In the genomic region with DNA sequence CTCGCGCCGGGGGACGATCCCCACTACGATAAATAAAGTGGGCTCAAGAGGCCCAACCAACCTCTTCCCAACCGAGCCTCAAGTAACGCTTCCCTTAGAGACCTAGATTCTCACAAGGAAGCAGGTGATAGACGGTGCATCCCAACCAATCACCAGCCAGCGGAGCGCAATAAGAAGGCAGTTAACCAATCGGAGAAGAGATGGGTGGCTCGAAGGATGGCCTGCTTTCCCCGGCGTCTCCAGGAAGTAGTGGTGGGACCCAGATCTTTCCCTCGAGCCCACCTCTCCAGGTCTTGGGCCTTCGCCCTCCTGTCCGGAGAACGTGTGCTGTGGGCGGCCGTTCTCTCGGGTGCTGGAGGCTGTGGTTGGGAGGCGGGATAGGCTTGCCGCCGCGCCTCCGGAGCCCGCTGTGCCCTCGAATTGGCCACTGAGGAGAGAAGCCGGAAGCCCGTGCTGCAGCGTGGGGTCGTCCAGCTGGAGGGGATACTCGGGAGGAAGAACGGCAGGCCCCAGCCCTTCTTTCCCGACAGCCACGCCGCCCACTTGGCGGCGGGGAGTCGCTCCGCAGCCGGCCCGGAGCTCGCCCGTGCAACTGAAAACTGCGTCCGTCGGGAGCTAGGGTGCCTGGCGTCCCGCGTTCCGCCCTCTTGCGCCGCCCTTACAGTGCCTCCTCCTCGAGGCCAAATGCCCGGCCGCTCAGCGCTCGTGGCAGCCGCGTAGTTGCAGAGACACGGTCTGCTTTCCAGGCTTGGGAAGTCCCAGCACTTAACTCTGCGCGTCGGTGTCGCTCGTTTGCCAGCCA, we compare ENCODE assay signal across 1 cellular context.
A peak's percentile ranks its signal among the peaks of the same experiment; 100 is the strongest.
TF ChIP-seq lines count a peak whose summit lies in the region.

A gene (minus strand): TSS at position 594 of the 802 bp plus-strand sequence. CDS start 2,665 bp downstream, outside the sequence.

TF ChIP-seq in K562, 482 proteins besides CTCF, POLR2A, EP300 and RAD21 (continued from another document and continues in another):
- TF ChIP-seq, protein P1, sequence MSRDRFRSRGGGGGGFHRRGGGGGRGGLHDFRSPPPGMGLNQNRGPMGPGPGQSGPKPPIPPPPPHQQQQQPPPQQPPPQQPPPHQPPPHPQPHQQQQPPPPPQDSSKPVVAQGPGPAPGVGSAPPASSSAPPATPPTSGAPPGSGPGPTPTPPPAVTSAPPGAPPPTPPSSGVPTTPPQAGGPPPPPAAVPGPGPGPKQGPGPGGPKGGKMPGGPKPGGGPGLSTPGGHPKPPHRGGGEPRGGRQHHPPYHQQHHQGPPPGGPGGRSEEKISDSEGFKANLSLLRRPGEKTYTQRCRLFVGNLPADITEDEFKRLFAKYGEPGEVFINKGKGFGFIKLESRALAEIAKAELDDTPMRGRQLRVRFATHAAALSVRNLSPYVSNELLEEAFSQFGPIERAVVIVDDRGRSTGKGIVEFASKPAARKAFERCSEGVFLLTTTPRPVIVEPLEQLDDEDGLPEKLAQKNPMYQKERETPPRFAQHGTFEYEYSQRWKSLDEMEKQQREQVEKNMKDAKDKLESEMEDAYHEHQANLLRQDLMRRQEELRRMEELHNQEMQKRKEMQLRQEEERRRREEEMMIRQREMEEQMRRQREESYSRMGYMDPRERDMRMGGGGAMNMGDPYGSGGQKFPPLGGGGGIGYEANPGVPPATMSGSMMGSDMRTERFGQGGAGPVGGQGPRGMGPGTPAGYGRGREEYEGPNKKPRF (IDR thresholded peaks at IDR 0.05; ENCODE audit: low read depth, low read length) = no peak
- TF ChIP-seq KAT8 (IDR thresholded peaks at IDR 0.05; ENCODE audit: low read depth) = 0 out of 2 replicates have a peak, but pooled peaks have one; percentile 64
- TF ChIP-seq GABPA (tag; conservative IDR thresholded peaks at IDR 0.05; ENCODE audit: low read depth) = peak; percentile 91
- TF ChIP-seq, protein P2, sequence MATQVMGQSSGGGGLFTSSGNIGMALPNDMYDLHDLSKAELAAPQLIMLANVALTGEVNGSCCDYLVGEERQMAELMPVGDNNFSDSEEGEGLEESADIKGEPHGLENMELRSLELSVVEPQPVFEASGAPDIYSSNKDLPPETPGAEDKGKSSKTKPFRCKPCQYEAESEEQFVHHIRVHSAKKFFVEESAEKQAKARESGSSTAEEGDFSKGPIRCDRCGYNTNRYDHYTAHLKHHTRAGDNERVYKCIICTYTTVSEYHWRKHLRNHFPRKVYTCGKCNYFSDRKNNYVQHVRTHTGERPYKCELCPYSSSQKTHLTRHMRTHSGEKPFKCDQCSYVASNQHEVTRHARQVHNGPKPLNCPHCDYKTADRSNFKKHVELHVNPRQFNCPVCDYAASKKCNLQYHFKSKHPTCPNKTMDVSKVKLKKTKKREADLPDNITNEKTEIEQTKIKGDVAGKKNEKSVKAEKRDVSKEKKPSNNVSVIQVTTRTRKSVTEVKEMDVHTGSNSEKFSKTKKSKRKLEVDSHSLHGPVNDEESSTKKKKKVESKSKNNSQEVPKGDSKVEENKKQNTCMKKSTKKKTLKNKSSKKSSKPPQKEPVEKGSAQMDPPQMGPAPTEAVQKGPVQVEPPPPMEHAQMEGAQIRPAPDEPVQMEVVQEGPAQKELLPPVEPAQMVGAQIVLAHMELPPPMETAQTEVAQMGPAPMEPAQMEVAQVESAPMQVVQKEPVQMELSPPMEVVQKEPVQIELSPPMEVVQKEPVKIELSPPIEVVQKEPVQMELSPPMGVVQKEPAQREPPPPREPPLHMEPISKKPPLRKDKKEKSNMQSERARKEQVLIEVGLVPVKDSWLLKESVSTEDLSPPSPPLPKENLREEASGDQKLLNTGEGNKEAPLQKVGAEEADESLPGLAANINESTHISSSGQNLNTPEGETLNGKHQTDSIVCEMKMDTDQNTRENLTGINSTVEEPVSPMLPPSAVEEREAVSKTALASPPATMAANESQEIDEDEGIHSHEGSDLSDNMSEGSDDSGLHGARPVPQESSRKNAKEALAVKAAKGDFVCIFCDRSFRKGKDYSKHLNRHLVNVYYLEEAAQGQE (CRISPR knock-in tag; IDR thresholded peaks at IDR 0.05; ENCODE audit: low read depth) = peak; percentile 62; the same call in 1 of the 2 replicates
- TF ChIP-seq ZNF384 (IDR thresholded peaks at IDR 0.05; ENCODE audit: low read depth, low read length) = no peak
- TF ChIP-seq MTF1 (CRISPR knock-in tag; IDR thresholded peaks at IDR 0.05; ENCODE audit: borderline replicate concordance) = no peak
- TF ChIP-seq TSC22D4 (tag; IDR thresholded peaks at IDR 0.05) = no peak
- no peak for TF ChIP-seq TCF7L2 (IDR thresholded peaks at IDR 0.05; ENCODE audit: low read depth, low read length)
- peak; percentile 49; the same call in 1 of the 2 replicates for TF ChIP-seq POLR2AphosphoS5 (IDR thresholded peaks at IDR 0.05; ENCODE audit: control insufficient read depth, insufficient read depth, low read depth, low read length)
- no peak for TF ChIP-seq KDM2B (CRISPR knock-in tag; IDR thresholded peaks at IDR 0.05)
- peak; percentile 71 for TF ChIP-seq SMAD4 (CRISPR knock-in tag; conservative IDR thresholded peaks at IDR 0.05)
- no peak for TF ChIP-seq ZNF780A (CRISPR knock-in tag; IDR thresholded peaks at IDR 0.05)
- 0 out of 4 replicates have a peak, but pooled peaks have one; percentile 23 to 35 for TF ChIP-seq FOXK2 (conservative IDR thresholded peaks at IDR 0.05 in 1 of 2, IDR thresholded peaks at IDR 0.05 in 1 of 2; ENCODE audit: low read depth in 2 of 2)
- TF ChIP-seq, protein P3, sequence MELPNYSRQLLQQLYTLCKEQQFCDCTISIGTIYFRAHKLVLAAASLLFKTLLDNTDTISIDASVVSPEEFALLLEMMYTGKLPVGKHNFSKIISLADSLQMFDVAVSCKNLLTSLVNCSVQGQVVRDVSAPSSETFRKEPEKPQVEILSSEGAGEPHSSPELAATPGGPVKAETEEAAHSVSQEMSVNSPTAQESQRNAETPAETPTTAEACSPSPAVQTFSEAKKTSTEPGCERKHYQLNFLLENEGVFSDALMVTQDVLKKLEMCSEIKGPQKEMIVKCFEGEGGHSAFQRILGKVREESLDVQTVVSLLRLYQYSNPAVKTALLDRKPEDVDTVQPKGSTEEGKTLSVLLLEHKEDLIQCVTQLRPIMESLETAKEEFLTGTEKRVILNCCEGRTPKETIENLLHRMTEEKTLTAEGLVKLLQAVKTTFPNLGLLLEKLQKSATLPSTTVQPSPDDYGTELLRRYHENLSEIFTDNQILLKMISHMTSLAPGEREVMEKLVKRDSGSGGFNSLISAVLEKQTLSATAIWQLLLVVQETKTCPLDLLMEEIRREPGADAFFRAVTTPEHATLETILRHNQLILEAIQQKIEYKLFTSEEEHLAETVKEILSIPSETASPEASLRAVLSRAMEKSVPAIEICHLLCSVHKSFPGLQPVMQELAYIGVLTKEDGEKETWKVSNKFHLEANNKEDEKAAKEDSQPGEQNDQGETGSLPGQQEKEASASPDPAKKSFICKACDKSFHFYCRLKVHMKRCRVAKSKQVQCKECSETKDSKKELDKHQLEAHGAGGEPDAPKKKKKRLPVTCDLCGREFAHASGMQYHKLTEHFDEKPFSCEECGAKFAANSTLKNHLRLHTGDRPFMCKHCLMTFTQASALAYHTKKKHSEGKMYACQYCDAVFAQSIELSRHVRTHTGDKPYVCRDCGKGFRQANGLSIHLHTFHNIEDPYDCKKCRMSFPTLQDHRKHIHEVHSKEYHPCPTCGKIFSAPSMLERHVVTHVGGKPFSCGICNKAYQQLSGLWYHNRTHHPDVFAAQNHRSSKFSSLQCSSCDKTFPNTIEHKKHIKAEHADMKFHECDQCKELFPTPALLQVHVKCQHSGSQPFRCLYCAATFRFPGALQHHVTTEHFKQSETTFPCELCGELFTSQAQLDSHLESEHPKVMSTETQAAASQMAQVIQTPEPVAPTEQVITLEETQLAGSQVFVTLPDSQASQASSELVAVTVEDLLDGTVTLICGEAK (IDR thresholded peaks at IDR 0.05) = peak; percentile 95
- TF ChIP-seq, protein P3 (CRISPR knock-in tag; IDR thresholded peaks at IDR 0.05) = no peak
- no peak for TF ChIP-seq TFAM (CRISPR knock-in tag; conservative IDR thresholded peaks at IDR 0.05)
- TF ChIP-seq ZNF263 (CRISPR knock-in tag; IDR thresholded peaks at IDR 0.05; ENCODE audit: borderline replicate concordance) = no peak
- no peak for TF ChIP-seq DPF2 (IDR thresholded peaks at IDR 0.05)
- TF ChIP-seq FOS (IDR thresholded peaks at IDR 0.05; ENCODE audit: extremely low read depth, insufficient read length) = peak; percentile 95
- TF ChIP-seq FOXJ3 (CRISPR knock-in tag; IDR thresholded peaks at IDR 0.05) = no peak
- peak; percentile 76 for TF ChIP-seq L3MBTL2 (IDR thresholded peaks at IDR 0.05)
- TF ChIP-seq, protein P4, sequence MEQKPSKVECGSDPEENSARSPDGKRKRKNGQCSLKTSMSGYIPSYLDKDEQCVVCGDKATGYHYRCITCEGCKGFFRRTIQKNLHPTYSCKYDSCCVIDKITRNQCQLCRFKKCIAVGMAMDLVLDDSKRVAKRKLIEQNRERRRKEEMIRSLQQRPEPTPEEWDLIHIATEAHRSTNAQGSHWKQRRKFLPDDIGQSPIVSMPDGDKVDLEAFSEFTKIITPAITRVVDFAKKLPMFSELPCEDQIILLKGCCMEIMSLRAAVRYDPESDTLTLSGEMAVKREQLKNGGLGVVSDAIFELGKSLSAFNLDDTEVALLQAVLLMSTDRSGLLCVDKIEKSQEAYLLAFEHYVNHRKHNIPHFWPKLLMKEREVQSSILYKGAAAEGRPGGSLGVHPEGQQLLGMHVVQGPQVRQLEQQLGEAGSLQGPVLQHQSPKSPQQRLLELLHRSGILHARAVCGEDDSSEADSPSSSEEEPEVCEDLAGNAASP (IDR thresholded peaks at IDR 0.05) = no peak
- TF ChIP-seq NRF1 (conservative IDR thresholded peaks at IDR 0.05 in 1 of 2, IDR thresholded peaks at IDR 0.05 in 1 of 2) = peak; percentile 3 to 13; a peak in 1 of 4 replicates
- TF ChIP-seq, protein P5, sequence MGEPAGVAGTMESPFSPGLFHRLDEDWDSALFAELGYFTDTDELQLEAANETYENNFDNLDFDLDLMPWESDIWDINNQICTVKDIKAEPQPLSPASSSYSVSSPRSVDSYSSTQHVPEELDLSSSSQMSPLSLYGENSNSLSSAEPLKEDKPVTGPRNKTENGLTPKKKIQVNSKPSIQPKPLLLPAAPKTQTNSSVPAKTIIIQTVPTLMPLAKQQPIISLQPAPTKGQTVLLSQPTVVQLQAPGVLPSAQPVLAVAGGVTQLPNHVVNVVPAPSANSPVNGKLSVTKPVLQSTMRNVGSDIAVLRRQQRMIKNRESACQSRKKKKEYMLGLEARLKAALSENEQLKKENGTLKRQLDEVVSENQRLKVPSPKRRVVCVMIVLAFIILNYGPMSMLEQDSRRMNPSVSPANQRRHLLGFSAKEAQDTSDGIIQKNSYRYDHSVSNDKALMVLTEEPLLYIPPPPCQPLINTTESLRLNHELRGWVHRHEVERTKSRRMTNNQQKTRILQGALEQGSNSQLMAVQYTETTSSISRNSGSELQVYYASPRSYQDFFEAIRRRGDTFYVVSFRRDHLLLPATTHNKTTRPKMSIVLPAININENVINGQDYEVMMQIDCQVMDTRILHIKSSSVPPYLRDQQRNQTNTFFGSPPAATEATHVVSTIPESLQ (CRISPR knock-in tag; IDR thresholded peaks at IDR 0.05) = peak; percentile 81; the same call in 1 of the 2 replicates
- TF ChIP-seq RFX1 (IDR thresholded peaks at IDR 0.05) = peak; percentile 61
- TF ChIP-seq PHF8 (IDR thresholded peaks at IDR 0.05; ENCODE audit: borderline replicate concordance, low read length) = peak; percentile 100
- TF ChIP-seq HCFC1 (IDR thresholded peaks at IDR 0.05; ENCODE audit: low read depth, low read length) = peak; percentile 77
- TF ChIP-seq PRPF4 (IDR thresholded peaks at IDR 0.05; ENCODE audit: insufficient read depth, low read depth, low read length, poor library complexity, severe bottlenecking) = peak; percentile 49
- peak; percentile 67 for TF ChIP-seq GTF2A2 (tag; IDR thresholded peaks at IDR 0.05)
- TF ChIP-seq SMAD3 (CRISPR knock-in tag; conservative IDR thresholded peaks at IDR 0.05) = no peak
